ENCODE assay signal across 8 cellular contexts in the genomic region with DNA sequence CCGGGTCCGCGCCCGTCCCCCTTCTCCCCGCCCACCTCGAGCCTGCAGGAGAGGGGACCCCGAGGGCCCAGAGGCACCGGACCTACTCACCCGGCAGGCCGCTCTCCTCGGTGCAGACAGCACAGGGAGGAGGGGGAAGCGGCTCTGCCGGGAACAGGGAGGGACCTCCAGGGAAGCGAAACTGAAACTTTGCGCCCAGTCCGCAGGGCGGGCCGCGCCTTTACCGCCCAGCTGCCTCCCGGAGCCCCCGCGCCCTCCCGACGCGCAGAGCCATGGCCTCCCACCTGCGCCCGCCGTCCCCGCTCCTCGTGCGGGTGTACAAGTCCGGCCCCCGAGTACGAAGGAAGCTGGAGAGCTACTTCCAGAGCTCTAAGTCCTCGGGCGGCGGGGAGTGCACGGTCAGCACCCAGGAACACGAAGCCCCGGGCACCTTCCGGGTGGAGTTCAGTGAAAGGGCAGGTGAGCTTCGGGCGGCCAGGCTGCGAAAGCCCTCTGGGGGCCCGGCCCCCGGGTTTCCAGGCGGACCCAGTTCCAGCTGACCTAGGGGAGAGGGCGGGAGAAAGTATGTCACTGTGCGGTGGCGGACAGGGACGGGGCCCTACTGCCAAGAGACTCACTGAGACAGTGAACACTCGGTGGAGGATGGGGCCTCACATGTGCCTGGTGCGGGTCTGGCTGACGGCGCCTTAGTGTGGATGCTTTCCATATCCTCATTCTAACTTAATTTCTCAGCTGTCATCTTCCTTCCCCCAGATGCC. TPM values are rescaled to one million over a fixed set of nuclear protein-coding genes. Genes with fewer than 3 reads are reported as not detected.
DNase-seq lines count a peak whose midpoint lies in the region; ATAC-seq and TF ChIP-seq lines count a peak whose summit lies in the region.

DTX3L (plus strand) TSS at position 184 of the 758 bp plus-strand sequence; CDS start at position 273, 89 bp downstream.
PARP9 (minus strand) TSS at position 146 of the 758 bp plus-strand sequence. CDS start 4,680 bp downstream, outside the sequence.

- 4 to 9% methylated on average over 7 to 56 of the region's 56 CpGs for WGBS in endodermal cell (ENCODE audit: insufficient coverage in 1 of 2, insufficient read length in 1 of 2), 2 experiments

- TF ChIP-seq CTCF in C4-2B (conservative IDR thresholded peaks at IDR 0.05) (no peak), endodermal cell (conservative IDR thresholded peaks at IDR 0.05) (no peak)

- peak within 1 kb of the TSS; percentile 84 for H3K27ac ChIP-seq in C4-2B
- no peak within 1 kb of the TSS for H3K27ac ChIP-seq in endodermal cell (ENCODE audit: low read depth, low read length)

- H3K4me3 Mint-ChIP-seq in endodermal cell: peak within 1 kb of the TSS; percentile 66

- no peaks in the 10 kb centered on the region for H3K27me3 Mint-ChIP-seq in endodermal cell (ENCODE audit: insufficient read depth)

- H3K4me1 Mint-ChIP-seq in endodermal cell: peaks cover 21% of the 10 kb centered on the region

- H3K9me3 Mint-ChIP-seq in endodermal cell: no peaks in the 10 kb centered on the region

- no peaks in the 10 kb centered on the region for H3K9me3 ChIP-seq in endodermal cell (ENCODE audit: control insufficient read depth, low read length)

- no peaks in the 10 kb centered on the region for H3K36me3 Mint-ChIP-seq in endodermal cell (ENCODE audit: low read depth)

- peak within 1 kb of the TSS; percentile 77 for H3K4me3 ChIP-seq in endodermal cell (ENCODE audit: low read length)

- ATAC-seq in GM19397 (IDR thresholded peaks at IDR 0.05; ENCODE audit: unreplicated experiment) (peak; percentile 55), HG03571 (IDR thresholded peaks at IDR 0.05; ENCODE audit: unreplicated experiment) (peak; percentile 69)

- peak within 1 kb of the TSS; percentile 22 for H3K27ac Mint-ChIP-seq in endodermal cell

- H3K4me1 ChIP-seq in endodermal cell (ENCODE audit: control insufficient read depth, insufficient read depth, low read length): no peaks in the 10 kb centered on the region

- peaks cover 7% of the 10 kb centered on the region for H3K27me3 ChIP-seq in endodermal cell (ENCODE audit: control insufficient read depth, insufficient read depth, low read length, poor library complexity, severe bottlenecking)

- no peaks in the 10 kb centered on the region for H3K36me3 ChIP-seq in endodermal cell (ENCODE audit: control insufficient read depth, insufficient read depth, low read length)

- DNase-seq in NOMO-1 treated with dmso at 0.1 percent for 144 hours (lab: John Stamatoyannopoulos, UW; ENCODE audit: unreplicated experiment) (peak; percentile 71), endodermal cell (peak; percentile 87), mesenteric fat pad (ENCODE audit: low spot score) (peak; percentile 95)
- DNase-seq in activated CD8-positive, alpha-beta memory T cell treated with anti-CD3 and anti-CD28 coated beads, Interleukin-2, amount 50 U/mL, for 4 hours: peak; percentile 86
- peak; percentile 52 for DNase-seq in stimulated activated CD8-positive, alpha-beta memory T cell treated with anti-CD3 and anti-CD28 coated beads, Interleukin-15, amount 100 ng/mL, for 24 hours (ENCODE audit: low read depth)

- H3K9ac ChIP-seq in endodermal cell (ENCODE audit: extremely low read depth, low read length, poor library complexity, severe bottlenecking): peak within 1 kb of the TSS; percentile 47

RNA-seq across cellular contexts. Expression of gene DTX3L, which starts in this region (rescaled TPM):
- total RNA-seq in endodermal cell (1 to 10 TPM; 4.9 to 6.6 TPM), mesenteric fat pad (41.6 TPM)
- polyA plus RNA-seq in endodermal cell (2013, experiment 1 of 2): 0.85 TPM
- 1.1 TPM for polyA plus RNA-seq in endodermal cell (2013, experiment 2 of 2)

RNA-seq across cellular contexts. Expression of gene PARP9, which starts in this region (rescaled TPM):
- total RNA-seq in endodermal cell (1 to 10 TPM; 3.7 to 4.3 TPM), mesenteric fat pad (39.6 TPM)
- polyA plus RNA-seq in endodermal cell (2013, experiment 1 of 2): 0.96 TPM
- 0.99 TPM for polyA plus RNA-seq in endodermal cell (2013, experiment 2 of 2)
